Comparison of ENCODE assay signal across 8 cellular contexts in the genomic region with DNA sequence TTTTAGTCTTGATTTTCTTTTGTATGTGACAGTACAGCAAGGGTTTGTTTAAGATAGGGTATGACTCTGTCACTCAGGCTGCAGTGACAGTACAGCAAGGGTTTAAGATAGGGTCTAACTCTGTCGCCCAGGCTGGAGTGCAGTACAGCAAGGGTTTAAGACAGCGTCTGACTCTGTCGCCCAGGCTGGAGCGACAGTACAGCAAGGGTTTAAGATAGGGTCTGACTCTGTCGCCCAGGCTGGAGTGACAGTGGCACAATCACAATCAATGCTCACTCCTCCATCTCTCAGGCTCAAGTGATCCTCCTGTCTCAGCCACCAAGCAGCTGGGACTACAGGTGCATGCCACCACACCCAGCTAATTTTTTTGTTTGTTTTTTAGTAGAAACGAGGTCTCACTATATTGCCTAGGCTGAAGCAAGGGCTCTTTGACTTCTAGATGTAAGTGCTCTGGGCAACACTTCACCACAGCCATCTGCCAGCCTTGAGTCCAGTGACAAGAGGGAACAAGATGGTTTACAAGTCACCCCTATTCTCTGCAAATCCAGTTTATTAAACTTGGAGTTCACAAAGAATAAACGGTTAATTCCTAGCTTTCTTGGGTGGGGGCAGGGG. TPM values are rescaled to one million over a fixed set of nuclear protein-coding genes. Genes with fewer than 3 reads are reported as not detected.
DNase-seq lines count a peak whose midpoint lies in the region; ATAC-seq and TF ChIP-seq lines count a peak whose summit lies in the region.

No MANE protein-coding gene starts in this region.

- H3K79me2 ChIP-seq in PC-9 (ENCODE audit: low read depth) = no peaks in the 10 kb centered on the region

- no peak for TF ChIP-seq POLR2A in esophagus squamous epithelium (IDR thresholded peaks at IDR 0.05)

- TSS peak; percentile 79 for BruUV-seq in PC-9 (replicated peaks; lab: Mats Ljungman, UMichigan)

- no peaks in the 10 kb centered on the region for H3K9me2 ChIP-seq in PC-9 (ENCODE audit: insufficient read depth)

- H2AFZ ChIP-seq in PC-9 = no peak overlapping the region

- peaks cover 15% of the 10 kb centered on the region for H3F3A ChIP-seq in PC-9 (ENCODE audit: insufficient read depth, low read depth)

- peak overlapping the region; percentile 68 for H3K27ac ChIP-seq in PC-9
- H3K27ac ChIP-seq in esophagus squamous epithelium = peak overlapping the region; percentile 20 to 80 (median 66)

- intact Hi-C loops in PC-9 (cut with micrococcal nuclease; ENCODE audit: unreplicated experiment) = loop anchor here (5.0 kb wide), 2 partner anchors 36 to 211 kb away; no protein-coding TSS in a partner anchor
- intact Hi-C loops in esophagus squamous epithelium (cut with DNase I) = no loop called here

- 11 to 13% methylated on average over 7 of the region's 7 CpGs for WGBS in esophagus squamous epithelium, 2 donors

- H3K4me3 ChIP-seq in PC-9 (peak overlapping the region; percentile 58; the same call in 1 of the 2 replicates), esophagus squamous epithelium (peak overlapping the region in 3 of 4 donors; percentile 51 to 71 (median 66)), skeletal muscle satellite cell (ENCODE audit: low read length) (peak overlapping the region; percentile 75)

- ATAC-seq in GM18868 (IDR thresholded peaks at IDR 0.05; ENCODE audit: unreplicated experiment) (peak; percentile 9), HG03378 (IDR thresholded peaks at IDR 0.05; ENCODE audit: unreplicated experiment) (no peak), GM18861 (IDR thresholded peaks at IDR 0.05; ENCODE audit: unreplicated experiment) (no peak)

- peaks cover 12% of the 10 kb centered on the region for H3K4me1 ChIP-seq in PC-9 (replicated peaks; ENCODE audit: insufficient read depth)
- H3K4me1 ChIP-seq in esophagus squamous epithelium = peaks cover 19 to 47% (median 24%) of the 10 kb centered on the region in 3 donors
- peaks cover 16% of the 10 kb centered on the region for H3K4me1 ChIP-seq in skeletal muscle satellite cell (ENCODE audit: control insufficient read depth, insufficient read depth, low read length)

- H3K9me3 ChIP-seq in PC-9 (ENCODE audit: insufficient read depth, low read depth) (no peaks in the 10 kb centered on the region), esophagus squamous epithelium (no peaks in the 10 kb centered on the region), skeletal muscle satellite cell (replicated peaks; ENCODE audit: low read length) (no peaks in the 10 kb centered on the region)

- no peak for TF ChIP-seq CTCF in PC-9 (conservative IDR thresholded peaks at IDR 0.05)
- no peak for TF ChIP-seq CTCF in esophagus squamous epithelium (IDR thresholded peaks at IDR 0.05)

- H3K36me3 ChIP-seq in PC-9 (ENCODE audit: low read depth) (no peaks in the 10 kb centered on the region), esophagus squamous epithelium (peaks cover 0 to 17% (median 0%) of the 10 kb centered on the region in 3 donors), skeletal muscle satellite cell (ENCODE audit: insufficient read depth, low read length) (peaks cover 16% of the 10 kb centered on the region)

- H3K27me3 ChIP-seq in PC-9 (ENCODE audit: insufficient read depth, low read depth) (no peaks in the 10 kb centered on the region), esophagus squamous epithelium (peaks cover 0 to 42% (median 2%) of the 10 kb centered on the region in 4 donors), skeletal muscle satellite cell (ENCODE audit: control insufficient read depth, insufficient read depth, low read length) (peaks cover 21% of the 10 kb centered on the region)

- peak overlapping the region; percentile 42 for H3K9ac ChIP-seq in skeletal muscle satellite cell (ENCODE audit: low read depth, low read length)

- DNase-seq in PC-9 (peak in 1 of 2 experiments; percentile 36), esophagus squamous epithelium (lab: John Stamatoyannopoulos, UW) (no peak), NCI-H345 treated with DMSO at 0.1 percent for 48 hours (lab: John Stamatoyannopoulos, UW; ENCODE audit: unreplicated experiment) (no peak), 8988T (no peak)

- CTCF ChIA-PET in PC-9 (lab: Charles Lee) = interaction anchor here (0.8 kb wide), 1 partner anchor 100 kb away, joined by 3 read pairs; no protein-coding TSS in a partner anchor

- peak overlapping the region; percentile 88 for H3K4me2 ChIP-seq in PC-9
- H3K4me2 ChIP-seq in skeletal muscle satellite cell (ENCODE audit: low read length) = peak overlapping the region; percentile 98

- H4K20me1 ChIP-seq in PC-9 (ENCODE audit: insufficient read depth) = no peaks in the 10 kb centered on the region

- POLR2A ChIA-PET in PC-9 (lab: Charles Lee; ENCODE audit: unreplicated experiment) = no interaction called here

RNA-seq across cellular contexts. Expression of a gene that starts 1.0 kb away (rescaled TPM):
- 1.1 and 1.5 TPM in 2 replicates for total RNA-seq in PC-9 (2021)
- 1 to 10 TPM in 1 of 4 donors, under 1 TPM in 2, not detected in 1; 0.57 to 1.1 (median 0.79) TPM for total RNA-seq in esophagus squamous epithelium
- total RNA-seq in skeletal muscle satellite cell (2012; rRNA removed) = 1.3 and 6.1 TPM in 2 replicates

RNA-seq across cellular contexts. Expression of a gene that starts 15.7 kb away (rescaled TPM):
- total RNA-seq in PC-9 (2021) (1.2 and 1.7 TPM in 2 replicates), esophagus squamous epithelium (1 to 10 TPM in 1 of 4 donors, under 1 TPM in 2, not detected in 1; 0.57 to 1.9 (median 0.85) TPM)
- total RNA-seq in skeletal muscle satellite cell (2012; rRNA removed) = 0.22 and 0.25 TPM in 2 replicates

RNA-seq across cellular contexts. Expression of a gene that starts 53.6 kb away (rescaled TPM):
- total RNA-seq in PC-9 (2021) = 251 and 271 TPM in 2 replicates
- total RNA-seq in esophagus squamous epithelium = 100 to 1,000 TPM in 3 of 4 donors, 10 to 100 TPM in 1; 81.4 to 225 (median 140) TPM
- 125 and 137 TPM in 2 replicates for total RNA-seq in skeletal muscle satellite cell (2012; rRNA removed)
